Comparison of ENCODE assay signal across 20 cellular contexts in genomic region chr5:150614651-150615040, GRCh38. TPM values are rescaled to one million over a fixed set of nuclear protein-coding genes. Genes with fewer than 3 reads are reported as not detected.
DNase-seq lines count a peak whose midpoint lies in the region; ATAC-seq and TF ChIP-seq lines count a peak whose summit lies in the region.
"Had no signal": no experiment of that assay in that cellular context is flagged by ENCODE, and none has a peak within 500 bp of the region (broad histone marks: within the 10 kb centered on the region; RNA-seq: fewer than 3 reads in every experiment).

No MANE protein-coding gene starts in this region.

- no peaks in the 10 kb centered on the region for H3K27me3 ChIP-seq in ascending aorta
- no peaks in the 10 kb centered on the region for H3K27me3 ChIP-seq in right cardiac atrium (ENCODE audit: control insufficient read depth, insufficient read depth)
- no peaks in the 10 kb centered on the region for H3K27me3 ChIP-seq in skeletal muscle tissue (ENCODE audit: control insufficient read depth in 3 of 3, insufficient read depth in 3 of 3, low read length in 3 of 3)

- H3K4me3 ChIP-seq in ascending aorta (no peak overlapping the region), right cardiac atrium (ENCODE audit: low read length) (no peak overlapping the region), skeletal muscle tissue (ENCODE audit: low read length in 3 of 3) (peak overlapping the region in 2 of 3 donors; percentile 35 to 59)
- H3K4me3 ChIP-seq: lung had no signal

- TF ChIP-seq CTCF in C4-2B (conservative IDR thresholded peaks at IDR 0.05), result no peak
- TF ChIP-seq CTCF in ascending aorta (IDR thresholded peaks at IDR 0.05), result no peak

- intact Hi-C loops in ascending aorta (cut with DNase I) (no loop called here), right cardiac atrium (cut with DNase I) (no loop called here)

- H3K9me3 ChIP-seq in ascending aorta (no peaks in the 10 kb centered on the region), right cardiac atrium (ENCODE audit: control insufficient read depth, low read length) (no peaks in the 10 kb centered on the region), skeletal muscle tissue (ENCODE audit: control insufficient read depth in 3 of 3, low read length in 3 of 3) (no peaks in the 10 kb centered on the region)

- H3K9ac ChIP-seq in skeletal muscle tissue (ENCODE audit: low read depth in 1 of 3, low read length in 3 of 3), result peak overlapping the region in 2 of 3 donors; percentile 40 to 76
- H3K9ac ChIP-seq: KMS-11 had no signal

- H3K4me1 ChIP-seq in ascending aorta (peaks cover 47 to 95% of the 10 kb centered on the region in 2 donors), right cardiac atrium (ENCODE audit: control insufficient read depth, insufficient read depth, low read length) (peaks cover 69% of the 10 kb centered on the region), skeletal muscle tissue (ENCODE audit: control insufficient read depth in 3 of 3, insufficient read depth in 3 of 3, low read length in 3 of 3) (peaks cover 94 to 98% (median 96%) of the 10 kb centered on the region in 3 donors)

- H3K27ac ChIP-seq in C4-2B (peak overlapping the region; percentile 18), ascending aorta (peak overlapping the region; percentile 92 to 96), right cardiac atrium (ENCODE audit: low read length) (peak overlapping the region; percentile 96), skeletal muscle tissue (ENCODE audit: low read depth, low read length) (peak overlapping the region; percentile 99)
- H3K27ac ChIP-seq: KMS-11 had no signal

- WGBS in right cardiac atrium, result 52% methylated on average over 4 of the region's 4 CpGs

- no peak for ATAC-seq in right cardiac atrium
- ATAC-seq in activated CD4-positive, CD25-positive, alpha-beta regulatory T cell treated with anti-CD3 and anti-CD28 coated beads, Interleukin-2, amount 50 U/mL, for 24 hours, result no peak
- ATAC-seq in HG03097 (IDR thresholded peaks at IDR 0.05; ENCODE audit: low FRiP score, unreplicated experiment), result no peak
- ATAC-seq: activated naive CD8-positive, alpha-beta T cell treated with anti-CD3 and anti-CD28 coated beads, Interleukin-2, amount 50 U/mL, for 24 hours; naive thymus-derived CD4-positive, alpha-beta T cell had no signal

- no peaks in the 10 kb centered on the region for H3K36me3 ChIP-seq in ascending aorta
- no peaks in the 10 kb centered on the region for H3K36me3 ChIP-seq in skeletal muscle tissue (ENCODE audit: control insufficient read depth in 3 of 3, insufficient read depth in 3 of 3, low read length in 3 of 3)

- DNase-seq in ascending aorta (ENCODE audit: low spot score in 2 of 2) (no peak), right cardiac atrium (peak in 2 of 3 donors; percentile 58), NCI-H1417 treated with DMSO at 0.1 percent for 48 hours (lab: John Stamatoyannopoulos, UW) (no peak), mucosa of gallbladder (ENCODE audit: low spot score) (no peak)
- DNase-seq: activated CD4-positive, alpha-beta T cell treated with anti-CD3 and anti-CD28 coated beads, Interleukin-2, amount 10 ng/mL, durations not matched to agents 7 days and 5 days; activated naive CD8-positive, alpha-beta T cell treated with anti-CD3 and anti-CD28 coated beads, Interleukin-2, amount 50 U/mL, for 24 hours; caudate nucleus; DMS79; erythroblast; naive thymus-derived CD4-positive, alpha-beta T cell; NCI-H2029 treated with DMSO at 0.1 percent for 48 hours; NCI-H510A treated with DMSO at 0.1 percent for 48 hours; SHP77; stimulated activated CD4-positive, alpha-beta T cell treated with anti-CD3 and anti-CD28 coated beads, Interleukin-4, amount 100 ng/mL, for 4 hours had no signal

RNA-seq across cellular contexts. Expression of gene SYNPO, which starts 25.8 kb away (rescaled TPM):
- total RNA-seq in ascending aorta (128 TPM), right cardiac atrium (100 to 1,000 TPM; 552 to 675 (median 584) TPM), skeletal muscle tissue (6.3 TPM), mucosa of gallbladder (123 TPM)
- polyA plus RNA-seq in right cardiac atrium, result 625 TPM
- polyA plus RNA-seq: naive thymus-derived CD4-positive, alpha-beta T cell had no signal

RNA-seq across cellular contexts. Expression of gene MYOZ3, which starts 46.4 kb away (rescaled TPM):
- total RNA-seq in ascending aorta (1.1 TPM), right cardiac atrium (1 to 10 TPM; 4.0 to 9.3 (median 5.2) TPM), skeletal muscle tissue (4.7 TPM), mucosa of gallbladder (2.2 TPM)
- polyA plus RNA-seq in right cardiac atrium, result 3.3 TPM
- total RNA-seq: naive thymus-derived CD4-positive, alpha-beta T cell had no signal

Comparison
In these comparisons a context has a peak if more than half of its experiments do, and no peak if none do; other contexts are left out.
1. H3K27ac ChIP-seq: peak in every context shown above with its lines; median percentile 99 in skeletal muscle tissue; 96 in right cardiac atrium; 94 in ascending aorta; 18 in C4-2B.
2. DNase-seq: peak in right cardiac atrium (2 of 3); none in ascending aorta (0 of 2), NCI-H1417 treated with DMSO at 0.1 percent for 48 hours (single experiment) and mucosa of gallbladder (single experiment).
3. H3K4me3 ChIP-seq: peak in skeletal muscle tissue (2 of 3); none in ascending aorta (0 of 2) and right cardiac atrium (single experiment).
4. RNA of gene SYNPO, which starts 25.8 kb away (total RNA-seq): 552 to 675 TPM in right cardiac atrium, 128 TPM in ascending aorta (single experiment) and 123 TPM in mucosa of gallbladder (single experiment); 6.3 TPM in skeletal muscle tissue (single experiment); every median in the first group is over 10 times any median in the second.